1 cellular context compared by ENCODE assay signal in genomic region chr17:63943745-63944144, GRCh38.
TF ChIP-seq lines count a peak whose summit lies in the region.

No MANE protein-coding gene starts in this region.

TF ChIP-seq in WTC11, 78 proteins besides CTCF, POLR2A, EP300 and RAD21 (continued from another document):
- no peak for TF ChIP-seq ARID4B (CRISPR knock-in tag; IDR thresholded peaks at IDR 0.05; ENCODE audit: borderline replicate concordance)
- TF ChIP-seq ZNF317 (CRISPR knock-in tag; IDR thresholded peaks at IDR 0.05; ENCODE audit: borderline replicate concordance, low read depth), result no peak
- no peak for TF ChIP-seq ZMAT4 (CRISPR knock-in tag; IDR thresholded peaks at IDR 0.05)
- TF ChIP-seq NR2C2 (CRISPR knock-in tag; IDR thresholded peaks at IDR 0.05), result no peak
- TF ChIP-seq TEAD4 (CRISPR knock-in tag; IDR thresholded peaks at IDR 0.05), result no peak
